14 cellular contexts compared by ENCODE assay signal in the genomic region with DNA sequence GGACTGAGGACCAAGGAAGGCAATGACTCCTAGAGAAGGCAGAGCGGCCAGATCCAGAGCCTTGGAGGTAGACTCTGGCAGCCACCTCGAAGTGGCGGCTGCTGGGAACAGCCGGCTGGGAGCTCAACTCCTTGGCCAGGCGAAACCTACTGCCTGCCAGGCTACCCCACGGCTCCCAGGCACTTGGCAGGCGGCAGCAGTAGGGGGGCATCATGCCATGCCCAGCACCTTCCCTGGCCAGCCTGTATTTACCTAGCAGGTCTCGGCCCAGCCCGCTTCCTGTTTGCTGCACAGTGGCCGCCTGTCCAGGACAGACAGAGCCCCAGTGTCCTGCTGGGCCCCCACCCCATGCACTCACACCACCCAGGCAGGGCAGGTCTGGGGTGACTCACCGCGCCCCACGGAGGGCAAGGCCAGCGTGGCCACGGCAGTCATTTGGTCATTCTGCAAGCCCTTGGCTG. TPM values are rescaled to one million over a fixed set of nuclear protein-coding genes. Genes with fewer than 3 reads are reported as not detected.
A peak's percentile ranks its signal among the peaks of the same experiment; 100 is the strongest.
DNase-seq lines count a peak whose midpoint lies in the region; ATAC-seq and TF ChIP-seq lines count a peak whose summit lies in the region.
"Had no signal": no experiment of that assay in that cellular context is flagged by ENCODE, and none has a peak within 500 bp of the region (broad histone marks: within the 10 kb centered on the region; RNA-seq: fewer than 3 reads in every experiment).

No MANE protein-coding gene starts in this region.

- H3K27ac ChIP-seq in VCaP (peak overlapping the region; percentile 81), suprapubic skin (peak overlapping the region; percentile 7)
- H3K27ac ChIP-seq: brain microvascular endothelial cell, tibial nerve had no signal

- peaks cover 52% of the 10 kb centered on the region for H3K4me1 ChIP-seq in suprapubic skin

- H3K27me3 ChIP-seq in suprapubic skin: no peaks in the 10 kb centered on the region
- H3K27me3 ChIP-seq: brain microvascular endothelial cell had no signal

- peak; percentile 24 for DNase-seq in NCI-H146 (lab: John Stamatoyannopoulos, UW)
- DNase-seq in NCI-H146 treated with DMSO at 0.1 percent for 48 hours (lab: John Stamatoyannopoulos, UW; ENCODE audit: unreplicated experiment): no peak
- no peak for DNase-seq in left cardiac atrium
- DNase-seq in suprapubic skin (ENCODE audit: low spot score in 2 of 2): no peak
- DNase-seq in hepatic stellate cell (ENCODE audit: low spot score): no peak
- no peak for DNase-seq in KG1 (lab: John Stamatoyannopoulos, UW)
- DNase-seq: activated CD4-positive, alpha-beta T cell treated with anti-CD3 and anti-CD28 coated beads, Interleukin-2, amount 10 ng/mL, durations not matched to agents 24 days and 14 days; brain microvascular endothelial cell; erythroblast; NCI-H1436 had no signal

- no peaks in the 10 kb centered on the region for H3K9me3 ChIP-seq in suprapubic skin
- H3K9me3 ChIP-seq: tibial nerve had no signal

- no peak for TF ChIP-seq POLR2A in suprapubic skin (IDR thresholded peaks at IDR 0.05)

- TF ChIP-seq CTCF in VCaP (conservative IDR thresholded peaks at IDR 0.05) (no peak), suprapubic skin (IDR thresholded peaks at IDR 0.05) (no peak)

- H3K4me3 ChIP-seq in suprapubic skin: no peak overlapping the region
- H3K4me3 ChIP-seq: tibial nerve had no signal

- WGBS in suprapubic skin: 67% methylated on average over 12 of the region's 15 CpGs

- TF ChIP-seq EP300 in suprapubic skin (IDR thresholded peaks at IDR 0.05): no peak

- no peaks in the 10 kb centered on the region for H3K36me3 ChIP-seq in suprapubic skin
- H3K36me3 ChIP-seq: brain microvascular endothelial cell, tibial nerve had no signal

- intact Hi-C loops in left cardiac atrium (cut with DNase I): no loop called here

- ATAC-seq in left cardiac atrium (peak; percentile 50 to 57), HG03097 (IDR thresholded peaks at IDR 0.05; ENCODE audit: low FRiP score, unreplicated experiment) (no peak)

RNA-seq across cellular contexts. Expression of a gene that starts 10.2 kb away (rescaled TPM):
- total RNA-seq in left cardiac atrium: 1 to 10 TPM; 1.0 to 1.2 TPM
- total RNA-seq in suprapubic skin: 10 to 100 TPM in 1 of 4 donors, 1 to 10 TPM in 3; 4.0 to 11.9 (median 5.4) TPM
- total RNA-seq: activated CD4-positive, alpha-beta T cell treated with anti-CD3 and anti-CD28 coated beads, Interleukin-2, amount 10 ng/mL, durations not matched to agents 24 days and 14 days; activated T-helper 1 cell treated with anti-CD3 and anti-CD28 coated beads, Interleukin-12 subunit alpha, Interleukin-12 subunit beta, Interleukin-2, Interleukin-4 antibody, amounts not matched to agents 30 ng/mL and 10 ng/mL and 1 ng/mL, durations not matched to agents 14 hours and 24 hours and 36 hours had no signal

RNA-seq across cellular contexts. Expression of a gene that starts 57.4 kb away (rescaled TPM):
- total RNA-seq in left cardiac atrium: 10 to 100 TPM; 22.7 to 28.5 TPM
- 100 to 1,000 TPM; 207 to 654 (median 526) TPM for total RNA-seq in suprapubic skin

Comparison
In these comparisons a context has a peak if more than half of its experiments do, and no peak if none do; other contexts are left out.
1. RNA of a gene that starts 57.4 kb away (total RNA-seq): 207 to 654 TPM in suprapubic skin; 22.7 to 28.5 TPM in left cardiac atrium; every median in the first group is over 4 times any median in the second.